In the genomic region with DNA sequence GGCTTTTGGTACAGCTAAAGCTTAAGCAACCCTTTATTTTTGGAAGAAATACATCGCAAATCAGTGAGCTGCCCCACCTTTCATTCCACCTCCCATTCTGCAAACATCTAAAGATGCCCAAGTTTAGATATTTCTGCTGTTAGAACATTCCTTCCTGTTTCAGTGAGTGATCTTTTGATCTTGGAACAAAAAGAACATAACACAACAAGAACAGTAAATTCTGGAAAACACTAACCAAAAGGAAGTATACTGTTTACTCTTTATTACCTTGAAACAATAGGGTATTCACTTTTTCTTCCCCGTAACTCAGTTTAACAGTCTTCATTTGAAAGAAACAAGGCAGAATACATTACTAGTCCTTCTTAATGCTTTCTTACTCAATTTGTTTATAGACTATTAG, we compare ENCODE assay signal across 16 cellular contexts. TPM values are rescaled to one million over a fixed set of nuclear protein-coding genes. Genes with fewer than 3 reads are reported as not detected.
DNase-seq lines count a peak whose midpoint lies in the region; ATAC-seq and TF ChIP-seq lines count a peak whose summit lies in the region.
"Had no signal": no experiment of that assay in that cellular context is flagged by ENCODE, and none has a peak within 500 bp of the region (broad histone marks: within the 10 kb centered on the region; RNA-seq: fewer than 3 reads in every experiment).

No MANE protein-coding gene starts in this region.

- intact Hi-C loops in CD4-positive, alpha-beta T cell (cut with DNase I, micrococcal nuclease) = no loop called here
- intact Hi-C loops in CD8-positive, alpha-beta T cell (cut with DNase I, micrococcal nuclease) = no loop called here

- DNase-seq in CD4-positive, alpha-beta T cell = no peak
- no peak for DNase-seq in CD8-positive, alpha-beta T cell
- DNase-seq in chondrocyte (ENCODE audit: low spot score) (no peak), memory B cell (ENCODE audit: low spot score in 2 of 2) (no peak), H4 (ENCODE audit: low spot score) (no peak), activated gamma-delta T cell treated with Interleukin-2 at 50 U/mL for 16 hours (no peak)
- DNase-seq: DMS153, EL, Kasumi-1, NCI-H1417, NCI-H2029 treated with DMSO at 0.1 percent for 48 hours, NCI-H510A treated with DMSO at 0.1 percent for 48 hours, Peyer's patch, SHP77 had no signal

- no peaks in the 10 kb centered on the region for H3K9me3 ChIP-seq in CD4-positive, alpha-beta T cell (ENCODE audit: control insufficient read depth, low read length)
- no peaks in the 10 kb centered on the region for H3K9me3 ChIP-seq in CD8-positive, alpha-beta T cell (ENCODE audit: low read length)
- H3K9me3 ChIP-seq: HAP-1, Peyer's patch had no signal

- no peaks in the 10 kb centered on the region for H3K27me3 Mint-ChIP-seq in CD4-positive, alpha-beta T cell
- H3K27me3 Mint-ChIP-seq in CD8-positive, alpha-beta T cell (ENCODE audit: low read depth) = no peaks in the 10 kb centered on the region
- no peaks in the 10 kb centered on the region for H3K27me3 Mint-ChIP-seq in chondrocyte (ENCODE audit: low read depth)
- H3K27me3 Mint-ChIP-seq in memory B cell = no peaks in the 10 kb centered on the region

- CTCF ChIA-PET in CD4-positive, alpha-beta T cell (lab: Charles Lee) = no interaction called here
- CTCF ChIA-PET in CD8-positive, alpha-beta T cell (lab: Charles Lee) = no interaction called here

- H3K4me1 Mint-ChIP-seq in CD4-positive, alpha-beta T cell (ENCODE audit: low read depth) = no peaks in the 10 kb centered on the region
- no peaks in the 10 kb centered on the region for H3K4me1 Mint-ChIP-seq in CD8-positive, alpha-beta T cell (ENCODE audit: low read depth)
- peaks cover 25% of the 10 kb centered on the region for H3K4me1 Mint-ChIP-seq in chondrocyte (ENCODE audit: low read depth)
- H3K4me1 Mint-ChIP-seq in memory B cell = no peaks in the 10 kb centered on the region

- H3K4me3 Mint-ChIP-seq in CD4-positive, alpha-beta T cell = no peak overlapping the region
- no peak overlapping the region for H3K4me3 Mint-ChIP-seq in CD8-positive, alpha-beta T cell
- H3K4me3 Mint-ChIP-seq in chondrocyte (ENCODE audit: unreplicated experiment) (no peak overlapping the region), memory B cell (no peak overlapping the region)

- H3K27me3 ChIP-seq in CD4-positive, alpha-beta T cell (ENCODE audit: control insufficient read depth, insufficient read depth, low read length) = no peaks in the 10 kb centered on the region
- no peaks in the 10 kb centered on the region for H3K27me3 ChIP-seq in CD8-positive, alpha-beta T cell (ENCODE audit: insufficient read depth, low read length)
- H3K27me3 ChIP-seq: Peyer's patch had no signal

- no peak overlapping the region for H3K27ac ChIP-seq in CD4-positive, alpha-beta T cell (ENCODE audit: low read depth, low read length)
- no peak overlapping the region for H3K27ac ChIP-seq in CD8-positive, alpha-beta T cell (ENCODE audit: low read depth, low read length)
- H3K27ac ChIP-seq: Peyer's patch had no signal

- peaks cover 62% of the 10 kb centered on the region for H3K36me3 Mint-ChIP-seq in CD4-positive, alpha-beta T cell (ENCODE audit: low read depth)
- peaks cover 50% of the 10 kb centered on the region for H3K36me3 Mint-ChIP-seq in CD8-positive, alpha-beta T cell
- H3K36me3 Mint-ChIP-seq in chondrocyte (ENCODE audit: low read depth) = peaks cover 15% of the 10 kb centered on the region
- H3K36me3 Mint-ChIP-seq in memory B cell = peaks cover 20% of the 10 kb centered on the region

- no peak overlapping the region for H3K4me3 ChIP-seq in CD8-positive, alpha-beta T cell (ENCODE audit: low read depth, low read length)
- H3K4me3 ChIP-seq: HAP-1, Peyer's patch had no signal

- no peaks in the 10 kb centered on the region for H3K9me3 Mint-ChIP-seq in CD4-positive, alpha-beta T cell
- no peaks in the 10 kb centered on the region for H3K9me3 Mint-ChIP-seq in CD8-positive, alpha-beta T cell
- no peaks in the 10 kb centered on the region for H3K9me3 Mint-ChIP-seq in chondrocyte (ENCODE audit: low read depth)
- no peaks in the 10 kb centered on the region for H3K9me3 Mint-ChIP-seq in memory B cell

- H3K27ac Mint-ChIP-seq in CD4-positive, alpha-beta T cell = peak overlapping the region; percentile 12
- peak overlapping the region; percentile 24 for H3K27ac Mint-ChIP-seq in CD8-positive, alpha-beta T cell
- peak overlapping the region; percentile 54 for H3K27ac Mint-ChIP-seq in chondrocyte (ENCODE audit: unreplicated experiment)
- peak overlapping the region; percentile 62 for H3K27ac Mint-ChIP-seq in memory B cell

- no peaks in the 10 kb centered on the region for H3K4me1 ChIP-seq in CD8-positive, alpha-beta T cell (ENCODE audit: insufficient read depth, low read length)
- H3K4me1 ChIP-seq: Peyer's patch had no signal

- H3K36me3 ChIP-seq in CD8-positive, alpha-beta T cell (ENCODE audit: insufficient read depth, low read length) = peaks cover 13% of the 10 kb centered on the region

- ATAC-seq in CD4-positive, alpha-beta T cell (ENCODE audit: poor library complexity) = no peak
- ATAC-seq in CD8-positive, alpha-beta T cell = no peak
- no peak for ATAC-seq in memory B cell (ENCODE audit: low read depth)
- no peak for ATAC-seq in GM19397 (IDR thresholded peaks at IDR 0.05; ENCODE audit: unreplicated experiment)

- TF ChIP-seq CTCF in CD4-positive, alpha-beta T cell (IDR thresholded peaks at IDR 0.05) = no peak
- TF ChIP-seq CTCF in CD8-positive, alpha-beta T cell (IDR thresholded peaks at IDR 0.05) = no peak
- TF ChIP-seq CTCF in chondrocyte (IDR thresholded peaks at IDR 0.05) = no peak

- POLR2A ChIA-PET in CD4-positive, alpha-beta T cell (lab: Charles Lee) = no interaction called here
- POLR2A ChIA-PET in CD8-positive, alpha-beta T cell (lab: Charles Lee) = interaction anchor here (0.8 kb wide), 1 partner anchor 67 kb away, joined by 3 read pairs; no protein-coding TSS in a partner anchor

RNA-seq across cellular contexts. Expression of gene HNRNPR, which starts 40.6 kb away (rescaled TPM):
- 10 to 100 TPM; 92.0 to 93.3 TPM for total RNA-seq in CD4-positive, alpha-beta T cell
- total RNA-seq in CD8-positive, alpha-beta T cell = 100 to 1,000 TPM; 102 to 103 TPM
- total RNA-seq in chondrocyte = 91.0 to 151 TPM (median 91.3 TPM) in 3 replicates
- total RNA-seq in H4 (2014; rRNA removed; shearing (Covaris generic)) = 165 and 180 TPM in 2 replicates

Comparison
In these comparisons a context has a peak if more than half of its experiments do, and no peak if none do; other contexts are left out.
1. H3K27ac Mint-ChIP-seq: peak in every context shown above with its lines; median percentile 62 in memory B cell; 54 in chondrocyte; 24 in CD8-positive, alpha-beta T cell; 12 in CD4-positive, alpha-beta T cell.